Comparison of ENCODE assay signal across 20 cellular contexts in the genomic region with DNA sequence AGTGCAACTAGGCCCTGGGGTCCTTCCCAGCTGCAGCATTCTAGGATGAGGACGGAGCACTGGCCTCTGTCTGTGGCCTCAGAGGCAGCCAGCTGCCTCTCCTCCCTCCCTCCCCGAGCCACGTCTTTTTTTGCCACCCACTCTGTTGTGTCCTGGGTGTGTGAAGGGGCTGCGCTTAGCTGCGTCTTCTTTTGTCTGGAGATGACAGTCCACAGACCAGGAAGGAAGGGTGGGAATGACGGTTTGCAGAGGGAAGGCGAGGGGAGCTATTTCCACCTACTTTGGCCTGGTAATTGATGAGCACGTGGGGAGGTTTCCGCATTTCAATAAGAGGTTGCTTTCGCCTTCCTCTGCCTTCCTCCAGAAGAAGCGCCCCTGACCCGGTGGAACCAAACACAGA. TPM values are rescaled to one million over a fixed set of nuclear protein-coding genes. Genes with fewer than 3 reads are reported as not detected.
"Had no signal": no experiment of that assay in that cellular context is flagged by ENCODE, and none has a peak within 500 bp of the region (broad histone marks: within the 10 kb centered on the region; RNA-seq: fewer than 3 reads in every experiment).

No MANE protein-coding gene starts in this region.

- H3K27me3 ChIP-seq: right lobe of liver, testis had no signal

- H3K4me3 ChIP-seq: left lung, psoas muscle, right lobe of liver, smooth muscle cell, testis, upper lobe of right lung had no signal

- H3K36me3 ChIP-seq: left lung, right lobe of liver, upper lobe of right lung had no signal

- ATAC-seq: effector memory CD8-positive, alpha-beta T cell; foreskin keratinocyte; left lung; psoas muscle; right lobe of liver; stimulated activated effector memory CD8-positive, alpha-beta T cell treated with anti-CD3 and anti-CD28 coated beads, Interleukin-12 subunit alpha, Interleukin-12 subunit beta, amount 100 ng/mL, for 72 hours; upper lobe of right lung had no signal

- H3K9me3 ChIP-seq: left lung, psoas muscle, right lobe of liver, testis, upper lobe of right lung had no signal

- DNase-seq: activated CD4-positive, alpha-beta T cell treated with anti-CD3 and anti-CD28 coated beads for 1 hour; activated CD4-positive, alpha-beta T cell treated with anti-CD3 and anti-CD28 coated beads, Interleukin-2, amount 50 U/mL, for 4 hours; activated gamma-delta T cell treated with Interleukin-2 at 50 U/mL for 16 hours; activated T-cell treated with anti-CD3 and anti-CD28 coated beads for 4 hours; effector memory CD8-positive, alpha-beta T cell; foreskin keratinocyte; kidney; left lung; mammary epithelial cell; psoas muscle; stimulated activated CD4-positive, alpha-beta T cell treated with anti-CD3 and anti-CD28 coated beads, Interleukin-4, amount 100 ng/mL, for 24 hours; testis; upper lobe of right lung had no signal

- H3K4me1 ChIP-seq: psoas muscle had no signal

- H3K27ac ChIP-seq: foreskin keratinocyte, left lung, psoas muscle, right lobe of liver, testis, upper lobe of right lung had no signal

RNA-seq across cellular contexts. Expression of a gene that starts 34.5 kb away (rescaled TPM):
- total RNA-seq: activated T-helper 1 cell treated with anti-CD3 and anti-CD28 coated beads, Interleukin-12 subunit alpha, Interleukin-12 subunit beta, Interleukin-2, Interleukin-4 antibody, amounts not matched to agents 30 ng/mL and 10 ng/mL and 1 ng/mL, durations not matched to agents 14 hours and 24 hours and 36 hours; chondrocyte; fibroblast of lung; foreskin keratinocyte; psoas muscle; testis; upper lobe of right lung had no signal
- polyA plus RNA-seq: fibroblast of lung, foreskin keratinocyte, neural cell had no signal
